In genomic region chr3:32571192-32571485, GRCh38 we compare ENCODE assay signal across 2 cellular contexts.
A peak's percentile ranks its signal among the peaks of the same experiment; 100 is the strongest.
TF ChIP-seq lines count a peak whose summit lies in the region.

No MANE protein-coding gene starts in this region.

TF ChIP-seq in K562, 482 proteins besides CTCF, POLR2A, EP300 and RAD21 (continued from another document and continues in another):
- TF ChIP-seq CHD7 (IDR thresholded peaks at IDR 0.05; ENCODE audit: low read depth, low read length) (no peak), CREB3 (tag; conservative IDR thresholded peaks at IDR 0.05; ENCODE audit: low read depth) (0 out of 2 replicates have a peak, but pooled peaks have one; percentile 12), ZNF174 (CRISPR knock-in tag; IDR thresholded peaks at IDR 0.05) (no peak), ZBTB7A (IDR thresholded peaks at IDR 0.05; ENCODE audit: borderline replicate concordance, control insufficient read depth, low read depth, low read length) (0 out of 2 replicates have a peak, but pooled peaks have one; percentile 30), ERF (CRISPR knock-in tag; IDR thresholded peaks at IDR 0.05) (0 out of 2 replicates have a peak, but pooled peaks have one; percentile 39), NEUROD1 (IDR thresholded peaks at IDR 0.05; ENCODE audit: borderline replicate concordance, low read depth, low read length, partially characterized antibody) (peak; percentile 53), HDAC2 (IDR thresholded peaks at IDR 0.05) (0 out of 2 replicates have a peak, but pooled peaks have one; percentile 15), ZNF316 (IDR thresholded peaks at IDR 0.05) (no peak), SMARCB1 (IDR thresholded peaks at IDR 0.05; ENCODE audit: insufficient read length, low read depth) (peak; percentile 15), NFATC3 (IDR thresholded peaks at IDR 0.05) (no peak), NR4A1 (CRISPR knock-in tag; IDR thresholded peaks at IDR 0.05) (no peak), NR4A1 (tag; IDR thresholded peaks at IDR 0.05) (0 out of 2 replicates have a peak, but pooled peaks have one; percentile 18)

TF ChIP-seq in HepG2, 621 proteins besides CTCF, POLR2A, EP300 and RAD21 (continues in another document):
- no peak for TF ChIP-seq ZNF574 (CRISPR knock-in tag; IDR thresholded peaks at IDR 0.05)
- no peak for TF ChIP-seq ZNF883 (CRISPR knock-in tag; IDR thresholded peaks at IDR 0.05; ENCODE audit: not compliant biosample characterization)
- TF ChIP-seq ZNF121 (CRISPR knock-in tag; IDR thresholded peaks at IDR 0.05) = no peak
- no peak for TF ChIP-seq HOXA5 (CRISPR knock-in tag; IDR thresholded peaks at IDR 0.05)
- TF ChIP-seq KMT2A (CRISPR knock-in tag; IDR thresholded peaks at IDR 0.05) = 0 out of 2 replicates have a peak, but pooled peaks have one; percentile 30
- TF ChIP-seq REL (CRISPR knock-in tag; conservative IDR thresholded peaks at IDR 0.05) = no peak
- TF ChIP-seq KAT7 (CRISPR knock-in tag; IDR thresholded peaks at IDR 0.05; ENCODE audit: borderline replicate concordance) = no peak
- no peak for TF ChIP-seq ZFP90 (CRISPR knock-in tag; IDR thresholded peaks at IDR 0.05; ENCODE audit: borderline replicate concordance)
- TF ChIP-seq ZNF761 (CRISPR knock-in tag; conservative IDR thresholded peaks at IDR 0.05) = no peak
- TF ChIP-seq IRF2 (CRISPR knock-in tag; IDR thresholded peaks at IDR 0.05) = no peak
- TF ChIP-seq PRDM15 (CRISPR knock-in tag; IDR thresholded peaks at IDR 0.05) = peak; percentile 90
- TF ChIP-seq HIVEP1 (CRISPR knock-in tag; IDR thresholded peaks at IDR 0.05) = no peak
- TF ChIP-seq RBFOX2 (IDR thresholded peaks at IDR 0.05; ENCODE audit: low read depth, low read length) = no peak
- no peak for TF ChIP-seq ZNF569 (CRISPR knock-in tag; IDR thresholded peaks at IDR 0.05; ENCODE audit: borderline replicate concordance)
- no peak for TF ChIP-seq ZNF646 (CRISPR knock-in tag; IDR thresholded peaks at IDR 0.05)
- no peak for TF ChIP-seq HNF1A (IDR thresholded peaks at IDR 0.05; ENCODE audit: low read depth)
- TF ChIP-seq HNF1A (CRISPR knock-in tag; IDR thresholded peaks at IDR 0.05; ENCODE audit: borderline replicate concordance) = no peak
- no peak for TF ChIP-seq IKZF1 (IDR thresholded peaks at IDR 0.05)
- no peak for TF ChIP-seq MTF1 (CRISPR knock-in tag; IDR thresholded peaks at IDR 0.05)
- TF ChIP-seq ZNF33A (CRISPR knock-in tag; IDR thresholded peaks at IDR 0.05; ENCODE audit: borderline replicate concordance) = no peak
- TF ChIP-seq SOX6 (IDR thresholded peaks at IDR 0.05) = no peak
- TF ChIP-seq SOX6 (CRISPR knock-in tag; IDR thresholded peaks at IDR 0.05) = no peak
- TF ChIP-seq SP140L (CRISPR knock-in tag; IDR thresholded peaks at IDR 0.05; ENCODE audit: borderline replicate concordance) = no peak
- 0 out of 2 replicates have a peak, but pooled peaks have one; percentile 8 for TF ChIP-seq GATA4 (IDR thresholded peaks at IDR 0.05; ENCODE audit: borderline replicate concordance, low read depth)
- TF ChIP-seq IRX3 (CRISPR knock-in tag; IDR thresholded peaks at IDR 0.05; ENCODE audit: borderline replicate concordance, low read depth) = 0 out of 2 replicates have a peak, but pooled peaks have one; percentile 6
- TF ChIP-seq SNAPC4 (CRISPR knock-in tag; IDR thresholded peaks at IDR 0.05) = no peak
